In genomic region chr7:157564518-157565177, GRCh38 we compare ENCODE assay signal across 2 cellular contexts.
TF ChIP-seq lines count a peak whose summit lies in the region.

No MANE protein-coding gene starts in this region.

TF ChIP-seq in HepG2, 621 proteins besides CTCF, POLR2A, EP300 and RAD21:
- TF ChIP-seq ZNF790 (CRISPR knock-in tag; IDR thresholded peaks at IDR 0.05; ENCODE audit: borderline replicate concordance), result no peak
- TF ChIP-seq RFX5 (IDR thresholded peaks at IDR 0.05; ENCODE audit: low read depth, low read length), result peak; percentile 51; the same call in 1 of the 2 replicates
- TF ChIP-seq, protein P1, sequence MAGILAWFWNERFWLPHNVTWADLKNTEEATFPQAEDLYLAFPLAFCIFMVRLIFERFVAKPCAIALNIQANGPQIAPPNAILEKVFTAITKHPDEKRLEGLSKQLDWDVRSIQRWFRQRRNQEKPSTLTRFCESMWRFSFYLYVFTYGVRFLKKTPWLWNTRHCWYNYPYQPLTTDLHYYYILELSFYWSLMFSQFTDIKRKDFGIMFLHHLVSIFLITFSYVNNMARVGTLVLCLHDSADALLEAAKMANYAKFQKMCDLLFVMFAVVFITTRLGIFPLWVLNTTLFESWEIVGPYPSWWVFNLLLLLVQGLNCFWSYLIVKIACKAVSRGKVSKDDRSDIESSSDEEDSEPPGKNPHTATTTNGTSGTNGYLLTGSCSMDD (CRISPR knock-in tag; IDR thresholded peaks at IDR 0.05), result no peak

TF ChIP-seq in endothelial cell of umbilical vein, 7 proteins besides CTCF, POLR2A, EP300 and RAD21:
- TF ChIP-seq JUN (IDR thresholded peaks at IDR 0.05; ENCODE audit: borderline replicate concordance, insufficient read depth, insufficient read length, low read depth) (peak; percentile 10), EZH2 (IDR thresholded peaks at IDR 0.05; ENCODE audit: borderline replicate concordance, low read depth, low read length, severe bottlenecking) (no peak), GATA2 (IDR thresholded peaks at IDR 0.05; ENCODE audit: insufficient read depth, insufficient read length, low read depth, low read length) (no peak)
